In genomic region chr20:44833437-44833836, GRCh38 we compare ENCODE assay signal across 3 cellular contexts.
A peak's percentile ranks its signal among the peaks of the same experiment; 100 is the strongest.
TF ChIP-seq lines count a peak whose summit lies in the region.

No MANE protein-coding gene starts in this region.

TF ChIP-seq in WTC11, 78 proteins besides CTCF, POLR2A, EP300 and RAD21 (continued from another document):
- TF ChIP-seq GTF2I (CRISPR knock-in tag; conservative IDR thresholded peaks at IDR 0.05): peak; percentile 63; the same call in 1 of the 2 replicates

TF ChIP-seq in H1, 55 proteins besides CTCF, POLR2A, EP300 and RAD21:
- no peak for TF ChIP-seq ATF3 (IDR thresholded peaks at IDR 0.05; ENCODE audit: insufficient read depth, low read depth, low read length)
- TF ChIP-seq KDM1A (IDR thresholded peaks at IDR 0.05; ENCODE audit: borderline replicate concordance, low read length): peak; percentile 86; the same call in 1 of the 2 replicates

TF ChIP-seq in neural cell, 6 proteins besides CTCF, POLR2A, EP300 and RAD21 (continued from another document):
- TF ChIP-seq SMC3 (conservative IDR thresholded peaks at IDR 0.05; ENCODE audit: poor library complexity) (no peak), EZH2 (IDR thresholded peaks at IDR 0.05; ENCODE audit: borderline replicate concordance, insufficient read depth, low read length, poor library complexity, severe bottlenecking) (no peak), REST (IDR thresholded peaks at IDR 0.05; ENCODE audit: borderline replicate concordance) (no peak), TAF1 (IDR thresholded peaks at IDR 0.05; ENCODE audit: low read depth) (no peak), POLR2AphosphoS5 (IDR thresholded peaks at IDR 0.05) (no peak)
